Comparison of ENCODE assay signal across 17 cellular contexts in the genomic region with DNA sequence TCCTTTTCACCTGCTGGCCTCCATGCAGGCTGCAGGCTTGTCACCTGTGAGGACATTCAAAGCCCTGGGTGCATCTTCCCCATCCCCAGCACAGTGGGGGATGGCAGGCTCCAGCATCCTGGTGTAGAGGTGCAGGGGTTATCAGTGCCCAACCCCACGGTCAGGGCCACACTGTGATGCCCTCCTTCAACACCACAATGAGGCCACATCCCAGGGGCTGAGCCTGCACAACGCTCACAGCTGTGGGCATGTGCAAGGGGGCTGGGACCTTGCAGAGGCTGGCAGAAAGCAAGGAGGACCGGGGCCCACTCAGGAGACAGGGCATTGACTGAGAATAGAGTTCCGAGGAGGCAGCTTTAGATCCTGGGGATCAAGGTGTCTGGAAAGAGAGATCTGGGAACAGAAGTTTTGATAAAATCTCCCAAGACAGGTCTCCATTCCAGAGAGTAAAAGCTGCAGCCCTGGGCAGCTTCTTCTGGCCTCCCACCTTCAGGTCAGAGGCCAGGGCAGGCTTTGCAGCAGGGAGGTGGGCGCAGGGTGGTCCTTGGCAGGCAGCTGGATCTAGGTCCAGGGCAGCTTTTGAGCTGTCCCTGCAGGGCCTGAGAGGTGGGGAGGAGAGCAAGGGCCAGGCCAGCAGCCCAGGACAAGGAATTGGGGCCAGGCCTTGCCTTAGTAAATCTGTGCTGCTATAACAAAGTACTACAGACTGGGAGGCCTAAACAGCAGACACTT.
"Had no signal": no experiment of that assay in that cellular context is flagged by ENCODE, and none has a peak within 500 bp of the region (broad histone marks: within the 10 kb centered on the region; RNA-seq: fewer than 3 reads in every experiment).

No MANE protein-coding gene starts in this region.

- H3K27ac Mint-ChIP-seq: activated B cell treated with CpG ODN at 0.5 μM for 24 hours; activated CD4-positive, alpha-beta T cell treated with anti-CD3 and anti-CD28 coated beads, Interleukin-2, amount 10 ng/mL, durations not matched to agents 7 days and 5 days; activated naive CD4-positive, alpha-beta T cell treated with anti-CD3 and anti-CD28 coated beads, Interleukin-2, amount 10 ng/mL, durations not matched to agents 7 days and 5 days; activated T-helper 2 cell treated with anti-CD3 and anti-CD28 coated beads, Interferon-gamma antibody, Interleukin-2, Interleukin-4, amounts not matched to agents 10 μg/mL and 5 μg/mL and 100 μg/mL, durations not matched to agents 14 hours and 24 hours and 36 hours; naive thymus-derived CD4-positive, alpha-beta T cell; progenitor cell of endocrine pancreas; T-helper 2 cell treated with Interferon-gamma antibody and Interleukin-4, amounts not matched to agents 5 μg/mL and 100 μg/mL, for 36 hours had no signal

- H3K9me3 ChIP-seq: neutrophil, suprapubic skin, upper lobe of left lung had no signal

- H3K27me3 Mint-ChIP-seq: activated B cell treated with CpG ODN at 0.5 μM for 24 hours; activated CD4-positive, alpha-beta T cell treated with anti-CD3 and anti-CD28 coated beads, Interleukin-2, amount 10 ng/mL, durations not matched to agents 7 days and 5 days; activated naive CD4-positive, alpha-beta T cell treated with anti-CD3 and anti-CD28 coated beads, Interleukin-2, amount 10 ng/mL, durations not matched to agents 7 days and 5 days had no signal

- FAIRE-seq: endometrium, small intestine had no signal

- H3K4me1 Mint-ChIP-seq: activated B cell treated with CpG ODN at 0.5 μM for 24 hours; activated CD4-positive, alpha-beta T cell treated with anti-CD3 and anti-CD28 coated beads, Interleukin-2, amount 10 ng/mL, durations not matched to agents 7 days and 5 days; activated naive CD4-positive, alpha-beta T cell treated with anti-CD3 and anti-CD28 coated beads, Interleukin-2, amount 10 ng/mL, durations not matched to agents 7 days and 5 days; naive thymus-derived CD4-positive, alpha-beta T cell had no signal

- H3K4me1 ChIP-seq: suprapubic skin, upper lobe of left lung had no signal

- H3K27me3 ChIP-seq: neutrophil, upper lobe of left lung had no signal

- H3K4me3 ChIP-seq: suprapubic skin, upper lobe of left lung had no signal

- H3K4me3 Mint-ChIP-seq: activated B cell treated with CpG ODN at 0.5 μM for 24 hours; activated CD4-positive, alpha-beta T cell treated with anti-CD3 and anti-CD28 coated beads, Interleukin-2, amount 10 ng/mL, durations not matched to agents 7 days and 5 days; activated naive CD4-positive, alpha-beta T cell treated with anti-CD3 and anti-CD28 coated beads, Interleukin-2, amount 10 ng/mL, durations not matched to agents 7 days and 5 days; naive thymus-derived CD4-positive, alpha-beta T cell; T-helper 2 cell treated with Interferon-gamma antibody and Interleukin-4, amounts not matched to agents 5 μg/mL and 100 μg/mL, for 36 hours had no signal

- H3K9me3 Mint-ChIP-seq: T-helper 2 cell treated with Interferon-gamma antibody and Interleukin-4, amounts not matched to agents 5 μg/mL and 100 μg/mL, for 36 hours had no signal

- ATAC-seq: naive thymus-derived CD4-positive, alpha-beta T cell; right cardiac atrium; stimulated activated naive CD8-positive, alpha-beta T cell treated with anti-CD3 and anti-CD28 coated beads, Interleukin-15, Interleukin-2, amounts not matched to agents 100 U/mL and 50 U/mL, for 24 hours had no signal

- H3K27ac ChIP-seq: neutrophil, suprapubic skin, upper lobe of left lung had no signal

- H3K36me3 ChIP-seq: neutrophil, suprapubic skin, upper lobe of left lung had no signal

- DNase-seq: activated B cell treated with CpG ODN at 0.5 μM for 24 hours; activated naive CD4-positive, alpha-beta T cell treated with anti-CD3 and anti-CD28 coated beads, Interleukin-2, amount 10 ng/mL, durations not matched to agents 7 days and 5 days; mammary epithelial cell; naive thymus-derived CD4-positive, alpha-beta T cell; right cardiac atrium; small intestine; stimulated activated CD4-positive, alpha-beta T cell treated with anti-CD3 and anti-CD28 coated beads, Interleukin-4, amount 100 ng/mL, for 24 hours; stimulated activated naive CD8-positive, alpha-beta T cell treated with anti-CD3 and anti-CD28 coated beads, Interleukin-15, Interleukin-2, amounts not matched to agents 100 U/mL and 50 U/mL, for 24 hours; SW 1271 had no signal

- H3K36me3 Mint-ChIP-seq: activated naive CD4-positive, alpha-beta T cell treated with anti-CD3 and anti-CD28 coated beads, Interleukin-2, amount 10 ng/mL, durations not matched to agents 7 days and 5 days had no signal
